ENCODE assay signal across 12 cellular contexts in genomic region chr1:12182410-12182946, GRCh38. TPM values are rescaled to one million over a fixed set of nuclear protein-coding genes. Genes with fewer than 3 reads are reported as not detected.
DNase-seq lines count a peak whose midpoint lies in the region; TF ChIP-seq lines count a peak whose summit lies in the region.
"Had no signal": no experiment of that assay in that cellular context is flagged by ENCODE, and none has a peak within 500 bp of the region (broad histone marks: within the 10 kb centered on the region; RNA-seq: fewer than 3 reads in every experiment).

No MANE protein-coding gene starts in this region.

- H3K4me1 ChIP-seq in liver (ENCODE audit: control insufficient read depth in 4 of 4, insufficient read depth in 4 of 4, low read length in 3 of 4), result peaks cover 31 to 71% (median 52%) of the 10 kb centered on the region in 4 donors
- peaks cover 67% of the 10 kb centered on the region for H3K4me1 ChIP-seq in stomach smooth muscle (ENCODE audit: control insufficient read depth, insufficient read depth, low read length)

- H3K9me3 Mint-ChIP-seq in activated CD4-positive, alpha-beta T cell treated with anti-CD3 and anti-CD28 coated beads, Interleukin-2, amount 10 ng/mL, durations not matched to agents 7 days and 5 days, result no peaks in the 10 kb centered on the region
- no peaks in the 10 kb centered on the region for H3K9me3 Mint-ChIP-seq in activated T-helper 2 cell treated with anti-CD3 and anti-CD28 coated beads, Interferon-gamma antibody, Interleukin-2, Interleukin-4, amounts not matched to agents 10 μg/mL and 5 μg/mL and 100 μg/mL, durations not matched to agents 14 hours and 24 hours and 36 hours

- H3K27me3 ChIP-seq in liver (ENCODE audit: control insufficient read depth in 4 of 4, insufficient read depth in 4 of 4, low read length in 3 of 4) (no peaks in the 10 kb centered on the region), stomach smooth muscle (ENCODE audit: control insufficient read depth in 1 of 2, insufficient read depth in 2 of 2, low read length in 2 of 2) (no peaks in the 10 kb centered on the region)

- peaks cover 16% of the 10 kb centered on the region for H3K36me3 Mint-ChIP-seq in activated CD4-positive, alpha-beta T cell treated with anti-CD3 and anti-CD28 coated beads, Interleukin-2, amount 10 ng/mL, durations not matched to agents 7 days and 5 days (ENCODE audit: low read depth)
- peaks cover 51% of the 10 kb centered on the region for H3K36me3 Mint-ChIP-seq in activated T-helper 2 cell treated with anti-CD3 and anti-CD28 coated beads, Interferon-gamma antibody, Interleukin-2, Interleukin-4, amounts not matched to agents 10 μg/mL and 5 μg/mL and 100 μg/mL, durations not matched to agents 14 hours and 24 hours and 36 hours (ENCODE audit: low read depth)

- H3K27me3 Mint-ChIP-seq in activated CD4-positive, alpha-beta T cell treated with anti-CD3 and anti-CD28 coated beads, Interleukin-2, amount 10 ng/mL, durations not matched to agents 7 days and 5 days, result no peaks in the 10 kb centered on the region
- H3K27me3 Mint-ChIP-seq in activated T-helper 2 cell treated with anti-CD3 and anti-CD28 coated beads, Interferon-gamma antibody, Interleukin-2, Interleukin-4, amounts not matched to agents 10 μg/mL and 5 μg/mL and 100 μg/mL, durations not matched to agents 14 hours and 24 hours and 36 hours (ENCODE audit: low read depth), result no peaks in the 10 kb centered on the region

- H3K36me3 ChIP-seq in liver (ENCODE audit: control insufficient read depth in 4 of 4, insufficient read depth in 3 of 4, low read depth in 1 of 4, low read length in 3 of 4) (no peaks in the 10 kb centered on the region), stomach smooth muscle (ENCODE audit: control insufficient read depth in 2 of 2, insufficient read depth in 2 of 2, low read length in 2 of 2) (no peaks in the 10 kb centered on the region)

- intact Hi-C loops in activated T-helper 2 cell treated with anti-CD3 and anti-CD28 coated beads, Interferon-gamma antibody, Interleukin-2, Interleukin-4, amounts not matched to agents 10 μg/mL and 5 μg/mL and 100 μg/mL, durations not matched to agents 14 hours and 24 hours and 36 hours (cut with micrococcal nuclease), result no loop called here

- no peak for TF ChIP-seq CTCF in liver (IDR thresholded peaks at IDR 0.05; ENCODE audit: low read depth, low read length, missing input control)

- H3K27ac Mint-ChIP-seq in activated CD4-positive, alpha-beta T cell treated with anti-CD3 and anti-CD28 coated beads, Interleukin-2, amount 10 ng/mL, durations not matched to agents 7 days and 5 days, result peak overlapping the region; percentile 43
- H3K27ac Mint-ChIP-seq in activated T-helper 2 cell treated with anti-CD3 and anti-CD28 coated beads, Interferon-gamma antibody, Interleukin-2, Interleukin-4, amounts not matched to agents 10 μg/mL and 5 μg/mL and 100 μg/mL, durations not matched to agents 14 hours and 24 hours and 36 hours, result peak overlapping the region; percentile 28

- H3K9ac ChIP-seq in liver (ENCODE audit: low read depth in 1 of 2, low read length in 2 of 2) (no peak overlapping the region), stomach smooth muscle (ENCODE audit: low read length in 2 of 2) (no peak overlapping the region)

- H3K4me3 Mint-ChIP-seq in activated CD4-positive, alpha-beta T cell treated with anti-CD3 and anti-CD28 coated beads, Interleukin-2, amount 10 ng/mL, durations not matched to agents 7 days and 5 days, result no peak overlapping the region
- no peak overlapping the region for H3K4me3 Mint-ChIP-seq in activated T-helper 2 cell treated with anti-CD3 and anti-CD28 coated beads, Interferon-gamma antibody, Interleukin-2, Interleukin-4, amounts not matched to agents 10 μg/mL and 5 μg/mL and 100 μg/mL, durations not matched to agents 14 hours and 24 hours and 36 hours (ENCODE audit: low read depth)

- H3K4me1 Mint-ChIP-seq in activated CD4-positive, alpha-beta T cell treated with anti-CD3 and anti-CD28 coated beads, Interleukin-2, amount 10 ng/mL, durations not matched to agents 7 days and 5 days, result peaks cover 55% of the 10 kb centered on the region
- H3K4me1 Mint-ChIP-seq in activated T-helper 2 cell treated with anti-CD3 and anti-CD28 coated beads, Interferon-gamma antibody, Interleukin-2, Interleukin-4, amounts not matched to agents 10 μg/mL and 5 μg/mL and 100 μg/mL, durations not matched to agents 14 hours and 24 hours and 36 hours (ENCODE audit: low read depth), result peaks cover 54% of the 10 kb centered on the region

- CTCF ChIA-PET in activated CD4-positive, alpha-beta T cell treated with anti-CD3 and anti-CD28 coated beads, Interleukin-2, amount 10 ng/mL, durations not matched to agents 7 days and 5 days (lab: Charles Lee), result interaction anchor here (0.7 to 2.1 kb wide), 7 partner anchors 11 to 437 kb away, joined by 3 to 11 read pairs (median 3); no protein-coding TSS in a partner anchor

- 69% methylated on average over 4 of the region's 4 CpGs for WGBS in liver

- H3K4me3 ChIP-seq in liver (ENCODE audit: low read depth in 1 of 3, low read length in 3 of 3) (no peak overlapping the region), stomach smooth muscle (ENCODE audit: low read length in 2 of 2) (no peak overlapping the region)

- no peak for DNase-seq in activated CD4-positive, alpha-beta T cell treated with anti-CD3 and anti-CD28 coated beads, Interleukin-2, amount 10 ng/mL, durations not matched to agents 7 days and 5 days
- DNase-seq in activated CD4-positive, alpha-beta T cell treated with anti-CD3 and anti-CD28 coated beads for 1 hour, result no peak
- no peak for DNase-seq in activated T-helper 2 cell treated with anti-CD3 and anti-CD28 coated beads, Interferon-gamma antibody, Interleukin-2, Interleukin-4, amounts not matched to agents 10 μg/mL and 5 μg/mL and 100 μg/mL, durations not matched to agents 14 hours and 24 hours and 36 hours (ENCODE audit: low spot score)
- no peak for DNase-seq in NCI-H2107 treated with DMSO at 0.1 percent for 48 hours (lab: John Stamatoyannopoulos, UW; ENCODE audit: unreplicated experiment)
- no peak for DNase-seq in activated effector memory CD4-positive, alpha-beta T cell treated with anti-CD3 and anti-CD28 coated beads, Interleukin-2, amount 50 U/mL, for 16 hours
- DNase-seq in middle frontal gyrus (ENCODE audit: extremely low spot score, low spot score), result no peak
- DNase-seq: activated CD8-positive, alpha-beta memory T cell treated with anti-CD3 and anti-CD28 coated beads for 24 hours; NCI-H2029 treated with DMSO at 0.1 percent for 48 hours; stimulated activated CD4-positive, alpha-beta T cell treated with anti-CD3 and anti-CD28 coated beads, Interleukin-2, amount 100 ng/mL, for 48 hours had no signal

- H3K9me3 ChIP-seq in liver (ENCODE audit: control insufficient read depth in 4 of 4, low read length in 3 of 4), result no peaks in the 10 kb centered on the region
- peaks cover 0 to 3% of the 10 kb centered on the region in 2 donors for H3K9me3 ChIP-seq in stomach smooth muscle (ENCODE audit: control insufficient read depth in 2 of 2, low read length in 2 of 2)

- POLR2A ChIA-PET in activated CD4-positive, alpha-beta T cell treated with anti-CD3 and anti-CD28 coated beads, Interleukin-2, amount 10 ng/mL, durations not matched to agents 7 days and 5 days (lab: Charles Lee), result interaction anchor here (0.7 kb wide), 1 partner anchor 275 kb away, joined by 3 read pairs; no protein-coding TSS in a partner anchor

- no peak for TF ChIP-seq RAD21 in liver (IDR thresholded peaks at IDR 0.05)

- H3K27ac ChIP-seq in liver (ENCODE audit: low read depth in 1 of 2, low read length in 2 of 2), result peak overlapping the region; percentile 27 to 55
- H3K27ac ChIP-seq in stomach smooth muscle (ENCODE audit: low read length), result peak overlapping the region; percentile 46

TF ChIP-seq in liver, 16 proteins besides CTCF, POLR2A, EP300 and RAD21:
- TF ChIP-seq GABPA (IDR thresholded peaks at IDR 0.05 in 1 of 2, conservative IDR thresholded peaks at IDR 0.05 in 1 of 2), result no peak
- TF ChIP-seq FOXA2 (IDR thresholded peaks at IDR 0.05), result no peak
- no peak for TF ChIP-seq JUND (IDR thresholded peaks at IDR 0.05)
- no peak for TF ChIP-seq EGR1 (IDR thresholded peaks at IDR 0.05; ENCODE audit: low read depth in 2 of 2)
- TF ChIP-seq YY1 (IDR thresholded peaks at IDR 0.05), result no peak
- TF ChIP-seq TAF1 (conservative IDR thresholded peaks at IDR 0.05), result no peak
- TF ChIP-seq NR2F2 (IDR thresholded peaks at IDR 0.05), result no peak
- TF ChIP-seq HNF4G (IDR thresholded peaks at IDR 0.05), result no peak

RNA-seq across cellular contexts. Expression of gene TNFRSF1B, which starts 15.7 kb away (rescaled TPM):
- total RNA-seq in activated CD4-positive, alpha-beta T cell treated with anti-CD3 and anti-CD28 coated beads, Interleukin-2, amount 10 ng/mL, durations not matched to agents 7 days and 5 days, result 100 to 1,000 TPM; 167 to 190 TPM
- total RNA-seq in activated T-helper 2 cell treated with anti-CD3 and anti-CD28 coated beads, Interferon-gamma antibody, Interleukin-2, Interleukin-4, amounts not matched to agents 10 μg/mL and 5 μg/mL and 100 μg/mL, durations not matched to agents 14 hours and 24 hours and 36 hours, result 150 and 153 TPM in 2 replicates
- 10 to 100 TPM; 16.0 to 16.9 TPM for total RNA-seq in liver
- polyA plus RNA-seq in liver, result 10 to 100 TPM in 1 of 2 donors, 1 to 10 TPM in 1; 7.2 to 19.6 TPM
- total RNA-seq: A673 had no signal

RNA-seq across cellular contexts. Expression of gene VPS13D, which starts 47.4 kb away (rescaled TPM):
- total RNA-seq in activated CD4-positive, alpha-beta T cell treated with anti-CD3 and anti-CD28 coated beads, Interleukin-2, amount 10 ng/mL, durations not matched to agents 7 days and 5 days, result 10 to 100 TPM; 34.0 to 41.9 TPM
- 28.6 and 32.1 TPM in 2 replicates for total RNA-seq in activated T-helper 2 cell treated with anti-CD3 and anti-CD28 coated beads, Interferon-gamma antibody, Interleukin-2, Interleukin-4, amounts not matched to agents 10 μg/mL and 5 μg/mL and 100 μg/mL, durations not matched to agents 14 hours and 24 hours and 36 hours
- total RNA-seq in liver, result 10 to 100 TPM; 14.5 to 68.3 TPM
- polyA plus RNA-seq in liver, result 10 to 100 TPM; 10.2 to 10.7 TPM
